8 cellular contexts compared by ENCODE assay signal in genomic region chr17:43020789-43021738, GRCh38. TPM values are rescaled to one million over a fixed set of nuclear protein-coding genes. Genes with fewer than 3 reads are reported as not detected.
DNase-seq lines count a peak whose midpoint lies in the region; ATAC-seq and TF ChIP-seq lines count a peak whose summit lies in the region.

No MANE protein-coding gene starts in this region.

- no peaks in the 10 kb centered on the region for H3K9me3 ChIP-seq in Caco-2
- H3K9me3 ChIP-seq in skeletal muscle satellite cell (replicated peaks; ENCODE audit: low read length) = no peaks in the 10 kb centered on the region

- H3K27ac Mint-ChIP-seq in Caco-2 (ENCODE audit: unreplicated experiment) = peak overlapping the region; percentile 93

- CTCF ChIA-PET in Caco-2 (lab: Charles Lee) = interaction anchor here (1.0 to 1.9 kb wide), 3 partner anchors 23 to 191 kb away, joined by 3 to 10 read pairs (median 5); partner anchors contain the start of genes BRCA1, RPL27 and TMEM106A

- peak overlapping the region; percentile 93 for H3K27ac ChIP-seq in caudate nucleus (ENCODE audit: low read depth, low read length)

- no peaks in the 10 kb centered on the region for H3K9me3 Mint-ChIP-seq in Caco-2 (ENCODE audit: unreplicated experiment)

- H3K36me3 ChIP-seq in Caco-2 (ENCODE audit: control insufficient read depth, insufficient read depth, low read length) (no peaks in the 10 kb centered on the region; the same call in none of the 2 replicates), skeletal muscle satellite cell (ENCODE audit: insufficient read depth, low read length) (peaks cover 22% of the 10 kb centered on the region)

- H3K27me3 ChIP-seq in Caco-2 (replicated peaks; ENCODE audit: control insufficient read depth, insufficient read depth, low read length) = no peaks in the 10 kb centered on the region
- no peaks in the 10 kb centered on the region for H3K27me3 ChIP-seq in skeletal muscle satellite cell (ENCODE audit: control insufficient read depth, insufficient read depth, low read length)

- ATAC-seq in GM18520 (IDR thresholded peaks at IDR 0.05; ENCODE audit: unreplicated experiment) = no peak
- ATAC-seq in GM18858 (IDR thresholded peaks at IDR 0.05; ENCODE audit: unreplicated experiment) = no peak

- peak overlapping the region; percentile 98 for H3K4me3 Mint-ChIP-seq in Caco-2 (ENCODE audit: unreplicated experiment)

- peaks cover 8% of the 10 kb centered on the region for H3K4me1 Mint-ChIP-seq in Caco-2 (ENCODE audit: low read depth, unreplicated experiment)

- peak overlapping the region; percentile 88 for H3K4me2 ChIP-seq in skeletal muscle satellite cell (ENCODE audit: low read length)

- TF ChIP-seq CTCF in Caco-2 (IDR thresholded peaks at IDR 0.05; ENCODE audit: insufficient read depth in 1 of 2, low read depth in 1 of 2, low read length in 1 of 2, severe bottlenecking in 1 of 2, unreplicated experiment in 1 of 2) = no peak

- POLR2A ChIA-PET in Caco-2 (lab: Charles Lee) = interaction anchor here (0.8 to 2.5 kb wide), 4 partner anchors 23 to 412 kb away, joined by 3 to 24 read pairs (median 8); partner anchors contain the start of genes RETREG3, RPL27 and TUBG1

- H3K9ac ChIP-seq in skeletal muscle satellite cell (ENCODE audit: low read depth, low read length) = peak overlapping the region; percentile 82

- H3K4me3 ChIP-seq in Caco-2 (ENCODE audit: low read depth, low read length) (peak overlapping the region; percentile 97), skeletal muscle satellite cell (ENCODE audit: low read length) (peak overlapping the region; percentile 96)

- peak; percentile 74 to 76 for DNase-seq in Caco-2
- peak; percentile 45 for DNase-seq in HT-29 (ENCODE audit: low spot score)
- peak; percentile 57 for DNase-seq in SK-N-DZ (ENCODE audit: low spot score)
- DNase-seq in caudate nucleus (lab: John Stamatoyannopoulos, UW) = peak in 30 of 61 donors; percentile 21 to 80 (median 48)
- DNase-seq in iPS-NIHi7 (ENCODE audit: extremely low spot score) = peak; percentile 64

- H3K4me1 ChIP-seq in Caco-2 (peaks cover 9% of the 10 kb centered on the region; the same call in 1 of the 2 replicates), skeletal muscle satellite cell (ENCODE audit: control insufficient read depth, insufficient read depth, low read length) (peaks cover 30% of the 10 kb centered on the region)

- no TSS peak for BruUV-seq in Caco-2 (replicated peaks; lab: Mats Ljungman, UMichigan)

- intact Hi-C loops in Caco-2 (cut with micrococcal nuclease; ENCODE audit: unreplicated experiment) = loop anchor here (5.0 kb wide), 1 partner anchor 296 kb away; no protein-coding TSS in a partner anchor

- peaks cover 20% of the 10 kb centered on the region for H3K36me3 Mint-ChIP-seq in Caco-2 (ENCODE audit: insufficient read depth, unreplicated experiment)

- H3K27me3 Mint-ChIP-seq in Caco-2 (ENCODE audit: insufficient read depth, unreplicated experiment) = no peaks in the 10 kb centered on the region

RNA-seq across cellular contexts. Expression of gene VAT1, which starts 1.1 kb away (rescaled TPM):
- total RNA-seq in Caco-2 (2022) = 227 and 236 TPM in 2 replicates
- total RNA-seq in HT-29 (2014; rRNA removed; shearing (Covaris generic)) = 83.7 and 106 TPM in 2 replicates
- 96.5 and 119 TPM in 2 replicates for polyA plus RNA-seq in SK-N-DZ (2014; cell fraction: cytosol; rRNA removed)
- 46.0 and 48.2 TPM in 2 replicates for polyA plus RNA-seq in SK-N-DZ (2014; cell fraction: nucleus; rRNA removed)
- total RNA-seq in skeletal muscle satellite cell (2012; rRNA removed) = 225 and 315 TPM in 2 replicates

RNA-seq across cellular contexts. Expression of gene RND2, which starts 4.0 kb away (rescaled TPM):
- 1.2 and 1.7 TPM in 2 replicates for total RNA-seq in Caco-2 (2022)
- 0.13 TPM in 1 of 2 replicates, not detected in the other for total RNA-seq in HT-29 (2014; rRNA removed; shearing (Covaris generic))
- 12.2 and 13.4 TPM in 2 replicates for polyA plus RNA-seq in SK-N-DZ (2014; cell fraction: cytosol; rRNA removed)
- 5.8 and 7.5 TPM in 2 replicates for polyA plus RNA-seq in SK-N-DZ (2014; cell fraction: nucleus; rRNA removed)
- under 0.01 TPM in 2 replicates for total RNA-seq in skeletal muscle satellite cell (2012; rRNA removed)

RNA-seq across cellular contexts. Expression of gene IFI35, which starts 14.5 kb away (rescaled TPM):
- total RNA-seq in Caco-2 (2022) = 9.4 and 10.2 TPM in 2 replicates
- 35.3 and 47.6 TPM in 2 replicates for total RNA-seq in HT-29 (2014; rRNA removed; shearing (Covaris generic))
- not detected in 2 replicates for polyA plus RNA-seq in SK-N-DZ (2014; cell fraction: cytosol; rRNA removed)
- 0.19 and 0.85 TPM in 2 replicates for polyA plus RNA-seq in SK-N-DZ (2014; cell fraction: nucleus; rRNA removed)
- total RNA-seq in skeletal muscle satellite cell (2012; rRNA removed) = 17.5 and 21.6 TPM in 2 replicates

RNA-seq across cellular contexts. Expression of gene RPL27, which starts 22.8 kb away (rescaled TPM):
- 1,565 and 1,613 TPM in 2 replicates for total RNA-seq in Caco-2 (2022)
- total RNA-seq in HT-29 (2014; rRNA removed; shearing (Covaris generic)) = 1,187 and 1,205 TPM in 2 replicates
- 3,079 and 3,305 TPM in 2 replicates for polyA plus RNA-seq in SK-N-DZ (2014; cell fraction: cytosol; rRNA removed)
- 2,009 and 2,107 TPM in 2 replicates for polyA plus RNA-seq in SK-N-DZ (2014; cell fraction: nucleus; rRNA removed)
- total RNA-seq in skeletal muscle satellite cell (2012; rRNA removed) = 877 and 1,570 TPM in 2 replicates

RNA-seq across cellular contexts. Expression of gene RUNDC1, which starts 40.7 kb away (rescaled TPM):
- total RNA-seq in Caco-2 (2022) = 17.6 and 18.2 TPM in 2 replicates
- 13.0 and 13.8 TPM in 2 replicates for total RNA-seq in HT-29 (2014; rRNA removed; shearing (Covaris generic))
- 6.4 and 6.5 TPM in 2 replicates for polyA plus RNA-seq in SK-N-DZ (2014; cell fraction: cytosol; rRNA removed)
- polyA plus RNA-seq in SK-N-DZ (2014; cell fraction: nucleus; rRNA removed) = 2.6 and 5.0 TPM in 2 replicates
- total RNA-seq in skeletal muscle satellite cell (2012; rRNA removed) = 5.8 and 7.9 TPM in 2 replicates
